ENCODE assay signal across 10 cellular contexts in the genomic region with DNA sequence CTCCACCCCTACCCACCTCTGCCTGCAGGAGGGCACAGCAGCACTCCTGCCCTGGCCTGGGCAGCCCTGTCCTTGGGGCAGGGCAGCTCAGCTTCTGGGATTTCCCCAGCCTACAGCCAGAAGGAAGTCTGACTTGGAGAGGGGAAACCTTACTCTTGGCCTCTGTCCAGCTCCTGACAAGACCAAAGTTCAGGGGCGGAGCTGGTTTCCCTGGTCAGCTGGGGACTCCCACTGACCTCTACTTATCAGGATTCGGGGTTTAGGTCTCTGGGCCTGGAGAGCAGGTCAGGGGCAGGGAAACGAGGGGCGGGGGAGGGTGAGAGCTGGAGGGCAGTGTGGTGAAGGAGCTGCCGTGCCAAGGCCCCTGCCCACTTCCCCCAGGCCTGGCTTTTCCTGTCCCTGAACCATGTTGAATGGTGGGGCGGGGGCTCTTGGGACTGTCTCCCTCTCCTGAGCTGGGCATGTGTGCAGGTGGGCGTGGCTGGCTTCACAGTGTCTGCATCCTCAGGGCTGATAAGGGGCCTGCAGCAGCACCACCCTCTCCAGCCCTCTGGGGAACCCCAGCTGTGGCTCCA. TPM values are rescaled to one million over a fixed set of nuclear protein-coding genes. Genes with fewer than 3 reads are reported as not detected.
DNase-seq lines count a peak whose midpoint lies in the region; ATAC-seq and TF ChIP-seq lines count a peak whose summit lies in the region.
"Had no signal": no experiment of that assay in that cellular context is flagged by ENCODE, and none has a peak within 500 bp of the region (broad histone marks: within the 10 kb centered on the region; RNA-seq: fewer than 3 reads in every experiment).

No MANE protein-coding gene starts in this region.

- H3K4ac ChIP-seq in H9 (ENCODE audit: low read depth, low read length) = no peak overlapping the region

- no peak for TF ChIP-seq CTCF in H9 (conservative IDR thresholded peaks at IDR 0.05)
- no peak for TF ChIP-seq CTCF in GM13977 (IDR thresholded peaks at IDR 0.05; ENCODE audit: extremely low read depth, insufficient read depth, missing control alignments)

- no peak overlapping the region for H2AK5ac ChIP-seq in H9 (ENCODE audit: insufficient read length, low read length)

- in situ Hi-C loops in GM13977 (cut with MboI; ENCODE audit: low pct_unique_long_range_greater_than_20kb, low sequenced_read_pairs, unreplicated experiment) = no loop called here

- H3K79me1 ChIP-seq in H9 (ENCODE audit: insufficient read depth, low read depth, low read length, poor library complexity, severe bottlenecking) = no peaks in the 10 kb centered on the region

- no peak overlapping the region for H2BK5ac ChIP-seq in H9 (ENCODE audit: insufficient read length, low read length)

- 0 out of 2 replicates have a peak, but pooled peaks cover 3% of the 10 kb centered on the region for H3K4me1 ChIP-seq in H9 (ENCODE audit: insufficient read depth, low read length)

- ATAC-seq in T-helper 17 cell (no peak), GM19452 (IDR thresholded peaks at IDR 0.05; ENCODE audit: unreplicated experiment) (no peak), HG03442 (IDR thresholded peaks at IDR 0.05; ENCODE audit: unreplicated experiment) (no peak), GM21576 (IDR thresholded peaks at IDR 0.05; ENCODE audit: unreplicated experiment) (no peak)

- H4K5ac ChIP-seq in H9 (ENCODE audit: insufficient read length, low read depth, low read length) = no peak overlapping the region

- no peaks in the 10 kb centered on the region for H3K79me2 ChIP-seq in H9 (ENCODE audit: insufficient read depth, low read length)

- no peak overlapping the region; the same call in 1 of the 2 replicates for H3K14ac ChIP-seq in H9 (ENCODE audit: insufficient read depth, low read length)

- H3K9ac ChIP-seq in H9 (ENCODE audit: extremely low read depth, insufficient read length, low read length) = no peak overlapping the region

- H4K20me1 ChIP-seq in H9 (ENCODE audit: control insufficient read depth, insufficient read depth, insufficient read length) = no peaks in the 10 kb centered on the region

- H3K4me3 Mint-ChIP-seq in H9 = no peak overlapping the region
- H3K4me3 Mint-ChIP-seq in T-helper 17 cell = peak overlapping the region; percentile 36

- no peak overlapping the region for H2BK120ac ChIP-seq in H9 (ENCODE audit: low read depth, low read length, poor library complexity, severe bottlenecking)

- no peak overlapping the region for H3K27ac Mint-ChIP-seq in H9
- H3K27ac Mint-ChIP-seq in T-helper 17 cell = no peak overlapping the region

- H3K27me3 ChIP-seq in H9 (ENCODE audit: insufficient read depth, low read length) = no peaks in the 10 kb centered on the region

- no peaks in the 10 kb centered on the region for H3K9me3 Mint-ChIP-seq in H9
- H3K9me3 Mint-ChIP-seq: naive B cell had no signal

- no peak overlapping the region for H2AFZ ChIP-seq in H9 (ENCODE audit: low read length)

- WGBS in H9 (ENCODE audit: extremely low coverage, insufficient read length, low lambda C conversion rate) = no CpG with 5 or more reads among the region's 7 CpGs

- H3K23ac ChIP-seq in H9 (ENCODE audit: insufficient read length, low read depth, low read length) = no peak overlapping the region

- DNase-seq in H9 = no peak
- DNase-seq in T-helper 17 cell = no peak
- peak; percentile 47 for DNase-seq in glomerular endothelial cell (ENCODE audit: extremely low read depth, low read depth, low spot score)
- peak; percentile 52 for DNase-seq in pulmonary artery endothelial cell (ENCODE audit: low read depth, low spot score)
- DNase-seq in GM13977 (ENCODE audit: low spot score) = no peak
- DNase-seq: naive B cell had no signal

- no peak overlapping the region for H3K4me2 ChIP-seq in H9 (ENCODE audit: insufficient read depth, insufficient read length, low read length)

- no peak overlapping the region for H3T11ph ChIP-seq in H9 (ENCODE audit: low read length)

- no peak overlapping the region for H3K56ac ChIP-seq in H9 (ENCODE audit: insufficient read length, low read depth, low read length)

- H3K18ac ChIP-seq in H9 (ENCODE audit: insufficient read length, low read depth, low read length) = no peak overlapping the region

- H2BK15ac ChIP-seq in H9 (ENCODE audit: low read depth, low read length) = no peak overlapping the region

- peak overlapping the region; percentile 69 for H4K91ac ChIP-seq in H9 (ENCODE audit: insufficient read length, low read depth, low read length)

- H3K36me3 Mint-ChIP-seq in H9 (ENCODE audit: insufficient read depth in 1 of 3, low read depth in 3 of 3) (no peaks in the 10 kb centered on the region), T-helper 17 cell (ENCODE audit: low read depth) (no peaks in the 10 kb centered on the region)
- H3K36me3 Mint-ChIP-seq: naive B cell had no signal

- no peak overlapping the region for H3K27ac ChIP-seq in H9 (ENCODE audit: insufficient read length, low read depth, low read length)

- H4K8ac ChIP-seq in H9 (replicated peaks; ENCODE audit: insufficient read length, low read depth, low read length) = no peak overlapping the region

- H3K4me1 Mint-ChIP-seq in H9 = peaks cover 54% of the 10 kb centered on the region in 2 experiments
- H3K4me1 Mint-ChIP-seq in T-helper 17 cell = peaks cover 31% of the 10 kb centered on the region

- H3K23me2 ChIP-seq in H9 (ENCODE audit: insufficient read length, low read depth, low read length, poor library complexity, severe bottlenecking) = no peaks in the 10 kb centered on the region

- H3K27me3 Mint-ChIP-seq in H9 (ENCODE audit: low read depth) (peaks cover 3% of the 10 kb centered on the region), T-helper 17 cell (peaks cover 36% of the 10 kb centered on the region)

- H3K9me3 ChIP-seq in H9 (ENCODE audit: control insufficient read depth, low read depth, low read length) = no peaks in the 10 kb centered on the region
- no peaks in the 10 kb centered on the region for H3K9me3 ChIP-seq in T-helper 17 cell (ENCODE audit: control insufficient read depth, low read length, poor library complexity, severe bottlenecking)

- no peak overlapping the region for H2BK20ac ChIP-seq in H9 (ENCODE audit: low read depth, low read length, poor library complexity, severe bottlenecking)

- no peak overlapping the region for H2BK12ac ChIP-seq in H9 (ENCODE audit: insufficient read length, low read depth, low read length)

RNA-seq across cellular contexts. Expression of gene ETV3, which starts 16.8 kb away (rescaled TPM):
- total RNA-seq in H9 (2021) (36.3 and 36.4 TPM in 2 replicates), T-helper 17 cell (10 to 100 TPM; 74.0 to 78.2 TPM), glomerular endothelial cell (14.9 and 19.5 TPM in 2 replicates), pulmonary artery endothelial cell (13.8 and 17.9 TPM in 2 replicates)

RNA-seq across cellular contexts. Expression of gene ETV3L, which starts 55.4 kb away (rescaled TPM):
- total RNA-seq in H9 (2021) = 0.75 and 0.96 TPM in 2 replicates
- total RNA-seq in T-helper 17 cell = under 1 TPM in 1 of 2 donors, not detected in 1; 0.15 TPM
- not detected in 2 replicates for total RNA-seq in glomerular endothelial cell
- total RNA-seq in pulmonary artery endothelial cell = not detected in 2 replicates
- total RNA-seq: astrocyte had no signal

Comparison
In these comparisons a context has a peak if more than half of its experiments do, and no peak if none do; other contexts are left out.
1. DNase-seq: peak in glomerular endothelial cell (single experiment) and pulmonary artery endothelial cell (single experiment); none in H9 (single experiment), T-helper 17 cell (0 of 3) and GM13977 (single experiment).